In genomic region chr17:38628441-38628840, GRCh38 we compare ENCODE assay signal across 12 cellular contexts. TPM values are rescaled to one million over a fixed set of nuclear protein-coding genes. Genes with fewer than 3 reads are reported as not detected.
DNase-seq lines count a peak whose midpoint lies in the region; ATAC-seq, FAIRE-seq and TF ChIP-seq lines count a peak whose summit lies in the region.
"Had no signal": no experiment of that assay in that cellular context is flagged by ENCODE, and none has a peak within 500 bp of the region (broad histone marks: within the 10 kb centered on the region; RNA-seq: fewer than 3 reads in every experiment).

No MANE protein-coding gene starts in this region.

- H3K9me3 ChIP-seq in A549 = no peaks in the 10 kb centered on the region
- no peaks in the 10 kb centered on the region for H3K9me3 ChIP-seq in osteoblast (ENCODE audit: low read depth, low read length)

- H3K27ac ChIP-seq in A549 = no peak overlapping the region
- no peak overlapping the region for H3K27ac ChIP-seq in GM23338 (ENCODE audit: low read depth)
- H3K27ac ChIP-seq in osteoblast (ENCODE audit: low read depth, low read length) = no peak overlapping the region

- H3K27me3 ChIP-seq in GM23338 (ENCODE audit: insufficient read depth) (no peaks in the 10 kb centered on the region), osteoblast (ENCODE audit: insufficient read depth, low read length) (no peaks in the 10 kb centered on the region)

- TF ChIP-seq POLR2A in A549 (IDR thresholded peaks at IDR 0.05; ENCODE audit: low read length) (no peak), erythroblast (IDR thresholded peaks at IDR 0.05; ENCODE audit: low read length) (no peak)

- peaks cover 5% of the 10 kb centered on the region for H3K27me3 Mint-ChIP-seq in GM23338 (ENCODE audit: insufficient read depth, low read depth, poor library complexity)

- H3K4me1 ChIP-seq in A549 (no peaks in the 10 kb centered on the region), GM23338 (ENCODE audit: insufficient read depth) (no peaks in the 10 kb centered on the region), osteoblast (ENCODE audit: insufficient read depth, low read length) (no peaks in the 10 kb centered on the region)

- TF ChIP-seq CTCF in A549 (IDR thresholded peaks at IDR 0.05) (no peak), GM23338 (conservative IDR thresholded peaks at IDR 0.05; ENCODE audit: low read depth in 2 of 2) (no peak), osteoblast (IDR thresholded peaks at IDR 0.05; ENCODE audit: extremely low read depth, low read depth, low read length) (no peak)

- TF ChIP-seq EP300 in A549 (IDR thresholded peaks at IDR 0.05) = no peak

- H3F3A ChIP-seq in GM23338 (replicated peaks; ENCODE audit: low read depth) = no peaks in the 10 kb centered on the region

- no peaks in the 10 kb centered on the region for H3K9me2 ChIP-seq in GM23338 (ENCODE audit: insufficient read depth)

- peaks cover 24% of the 10 kb centered on the region; the same call in 2 of the 3 replicates for H3K9me3 Mint-ChIP-seq in GM23338

- ATAC-seq in A549 (peak; percentile 74 to 95; a peak in 5 of 6 replicates), GM23338 (peak; percentile 71), HG03565 (IDR thresholded peaks at IDR 0.05; ENCODE audit: unreplicated experiment) (no peak)
- ATAC-seq: naive thymus-derived CD8-positive, alpha-beta T cell had no signal

- peaks cover 4% of the 10 kb centered on the region; the same call in 2 of the 3 replicates for H3K36me3 Mint-ChIP-seq in GM23338 (ENCODE audit: low read depth)
- H3K36me3 Mint-ChIP-seq: activated naive CD8-positive, alpha-beta T cell treated with anti-CD3 and anti-CD28 coated beads, Interleukin-2, amount 10 ng/mL, durations not matched to agents 7 days and 5 days; naive thymus-derived CD8-positive, alpha-beta T cell had no signal

- peak; percentile 69 to 87 for DNase-seq in A549 (ENCODE audit: low read depth in 1 of 2, low spot score in 1 of 2)
- DNase-seq in GM23338 (ENCODE audit: low spot score) = peak; percentile 80
- DNase-seq in NCI-H460 (ENCODE audit: extremely low read depth, low read depth) = peak; percentile 30
- peak; percentile 15 for DNase-seq in dermis blood vessel endothelial cell
- DNase-seq in erythroblast (lab: John Stamatoyannopoulos, UW) = no peak
- DNase-seq in nucleus accumbens (lab: John Stamatoyannopoulos, UW) = no peak
- DNase-seq in osteoblast (ENCODE audit: insufficient read length, low spot score, missing footprints) = no peak
- DNase-seq: activated naive CD8-positive, alpha-beta T cell treated with anti-CD3 and anti-CD28 coated beads, Interleukin-2, amount 10 ng/mL, durations not matched to agents 7 days and 5 days; effector memory CD4-positive, alpha-beta T cell; naive thymus-derived CD8-positive, alpha-beta T cell; substantia nigra had no signal

- no peak for FAIRE-seq in A549 (lab: Jason Lieb, UNC)

- TF ChIP-seq RAD21 in A549 (conservative IDR thresholded peaks at IDR 0.05 in 1 of 2, IDR thresholded peaks at IDR 0.05 in 1 of 2) = no peak

- CTCF ChIA-PET in A549 (lab: Yijun Ruan, JAX) = interaction anchor here (1.0 to 2.8 kb wide), 7 partner anchors 9 to 70 kb away, joined by 3 to 7 read pairs (median 4); partner anchors contain the start of gene SRCIN1

- no peak overlapping the region for H3K4me3 ChIP-seq in A549
- H3K4me3 ChIP-seq in GM23338 = no peak overlapping the region
- H3K4me3 ChIP-seq in osteoblast (ENCODE audit: insufficient read depth, low read length) = no peak overlapping the region

- H3K36me3 ChIP-seq in GM23338 (ENCODE audit: insufficient read depth) (no peaks in the 10 kb centered on the region), osteoblast (ENCODE audit: insufficient read depth, low read length) (no peaks in the 10 kb centered on the region)

- H3K4me2 ChIP-seq in A549 (no peak overlapping the region), GM23338 (no peak overlapping the region), osteoblast (ENCODE audit: insufficient read depth, low read length) (no peak overlapping the region)

- H3K79me2 ChIP-seq in GM23338 (replicated peaks; ENCODE audit: insufficient read depth) (no peaks in the 10 kb centered on the region), osteoblast (ENCODE audit: insufficient read depth, low read length) (no peaks in the 10 kb centered on the region)

- no peak overlapping the region for H2AFZ ChIP-seq in GM23338
- H2AFZ ChIP-seq in osteoblast (ENCODE audit: low read length) = no peak overlapping the region

- no peak overlapping the region for H3K4me3 Mint-ChIP-seq in GM23338
- H3K4me3 Mint-ChIP-seq: activated naive CD8-positive, alpha-beta T cell treated with anti-CD3 and anti-CD28 coated beads, Interleukin-2, amount 10 ng/mL, durations not matched to agents 7 days and 5 days; naive thymus-derived CD8-positive, alpha-beta T cell had no signal

- no peaks in the 10 kb centered on the region for H3K4me1 Mint-ChIP-seq in GM23338

- POLR2A ChIA-PET in A549 (lab: Yijun Ruan, JAX) = no interaction called here

- H4K20me1 ChIP-seq in GM23338 (replicated peaks; ENCODE audit: insufficient read depth) = no peaks in the 10 kb centered on the region
- H4K20me1 ChIP-seq in osteoblast (ENCODE audit: insufficient read depth, low read length) = no peaks in the 10 kb centered on the region

- WGBS in A549 (ENCODE audit: missing lambda C conversion rate) = 58% methylated on average over 3 of the region's 3 CpGs

- H3K27ac Mint-ChIP-seq in GM23338 = no peak overlapping the region
- H3K27ac Mint-ChIP-seq: activated naive CD8-positive, alpha-beta T cell treated with anti-CD3 and anti-CD28 coated beads, Interleukin-2, amount 10 ng/mL, durations not matched to agents 7 days and 5 days; naive thymus-derived CD8-positive, alpha-beta T cell had no signal

TF ChIP-seq in A549, 52 proteins besides CTCF, POLR2A, EP300 and RAD21:
- TF ChIP-seq JUNB (IDR thresholded peaks at IDR 0.05) (no peak), JUN (IDR thresholded peaks at IDR 0.05) (no peak), HOXB13 (CRISPR knock-in tag; IDR thresholded peaks at IDR 0.05; ENCODE audit: low read depth) (no peak), USF2 (IDR thresholded peaks at IDR 0.05) (peak; percentile 77), SREBF2 (IDR thresholded peaks at IDR 0.05) (no peak)

TF ChIP-seq in GM23338, 12 proteins besides CTCF, POLR2A, EP300 and RAD21 (continues in another document):
- TF ChIP-seq NANOG (IDR thresholded peaks at IDR 0.05; ENCODE audit: borderline replicate concordance) (no peak), ZNF331 (CRISPR knock-in tag; IDR thresholded peaks at IDR 0.05; ENCODE audit: low read depth) (no peak), ZNF114 (CRISPR knock-in tag; IDR thresholded peaks at IDR 0.05) (no peak)

RNA-seq across cellular contexts. Expression of gene SRCIN1, which starts 22.7 kb away (rescaled TPM):
- polyA plus RNA-seq in A549 (2011; rRNA removed) = 1.3 and 1.4 TPM in 2 replicates
- polyA plus RNA-seq in A549 (2012; cell fraction: cytosol; rRNA removed) = 1.9 and 2.0 TPM in 2 replicates
- polyA plus RNA-seq in A549 (2012; cell fraction: nucleus; rRNA removed) = 8.0 and 16.8 TPM in 2 replicates
- polyA plus RNA-seq in A549 (2017; fragmentation: RNase III; extraction: RNeasy Plus Mini Kit Qiagen cat#74134 plus additional on column Dnase treatment) = 2.1 to 3.4 TPM (median 2.6 TPM) in 3 replicates
- 1.2 and 2.1 TPM in 2 replicates for polyA minus RNA-seq in A549 (2011; rRNA and poly(A)+ RNA removed)
- 1.3 and 2.2 TPM in 2 replicates for total RNA-seq in GM23338 (2014; rRNA removed; shearing (Covaris generic))
- polyA plus RNA-seq in GM23338 (2016; fragmentation: Nextera tagmentation; extraction: Ambion mirVana) = 0.87 TPM in 2 replicates
- 2.8 and 3.0 TPM in 2 replicates for total RNA-seq in NCI-H460 (2014; rRNA removed; shearing (Covaris generic))
- polyA plus RNA-seq in NCI-H460 (2014; cell fraction: nucleus; rRNA removed) = 2.3 and 2.8 TPM in 2 replicates
- under 0.01 and 0.14 TPM in 2 replicates for total RNA-seq in dermis blood vessel endothelial cell
- not detected in 2 replicates for total RNA-seq in osteoblast
- polyA plus RNA-seq: naive thymus-derived CD8-positive, alpha-beta T cell had no signal

RNA-seq across cellular contexts. Expression of gene EPOP, which starts 46.3 kb away (rescaled TPM):
- polyA plus RNA-seq in A549 (2011; rRNA removed) (4.6 and 5.1 TPM in 2 replicates), A549 (2017; fragmentation: RNase III; extraction: RNeasy Plus Mini Kit Qiagen cat#74134 plus additional on column Dnase treatment) (11.2 to 12.3 TPM (median 12.1 TPM) in 3 replicates), GM23338 (2016; fragmentation: Nextera tagmentation; extraction: Ambion mirVana) (0.42 and 0.82 TPM in 2 replicates)
- 6.0 and 8.6 TPM in 2 replicates for polyA plus RNA-seq in A549 (2012; cell fraction: cytosol; rRNA removed)
- polyA plus RNA-seq in A549 (2012; cell fraction: nucleus; rRNA removed) = 5.4 and 6.3 TPM in 2 replicates
- 4.1 and 4.2 TPM in 2 replicates for polyA minus RNA-seq in A549 (2011; rRNA and poly(A)+ RNA removed)
- total RNA-seq in GM23338 (2014; rRNA removed; shearing (Covaris generic)) = 1.7 and 2.4 TPM in 2 replicates
- total RNA-seq in NCI-H460 (2014; rRNA removed; shearing (Covaris generic)) = 9.5 and 11.6 TPM in 2 replicates
- 7.6 and 11.9 TPM in 2 replicates for polyA plus RNA-seq in NCI-H460 (2014; cell fraction: nucleus; rRNA removed)
- total RNA-seq in dermis blood vessel endothelial cell (0.65 and 1.2 TPM in 2 replicates), osteoblast (1.2 and 2.2 TPM in 2 replicates)

Comparison
In these comparisons a context has a peak if more than half of its experiments do, and no peak if none do; other contexts are left out.
1. DNase-seq: peak in A549 (2 of 2), GM23338 (single experiment), NCI-H460 (single experiment) and dermis blood vessel endothelial cell (single experiment); none in erythroblast (0 of 2), nucleus accumbens (0 of 56) and osteoblast (single experiment).